ENCODE assay signal across 22 cellular contexts in the genomic region with DNA sequence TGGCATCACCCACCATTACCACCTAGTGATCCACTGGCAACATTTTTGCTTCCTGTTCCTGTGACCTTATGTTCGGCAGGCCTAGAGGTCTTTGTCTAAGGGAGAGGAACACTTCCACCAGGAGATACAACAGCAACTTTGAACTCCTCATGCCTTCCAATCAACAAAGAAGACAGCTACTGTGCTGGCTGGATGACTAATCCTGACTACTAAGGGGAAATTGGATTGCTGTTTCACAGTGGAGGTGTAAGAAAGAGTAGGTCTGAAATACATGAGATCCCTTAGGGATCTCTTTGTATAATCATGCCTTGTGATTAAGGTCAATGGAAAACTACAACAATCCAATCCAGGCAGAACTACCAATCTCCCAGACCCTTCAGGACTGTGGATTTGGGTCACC. TPM values are rescaled to one million over a fixed set of nuclear protein-coding genes. Genes with fewer than 3 reads are reported as not detected.
DNase-seq lines count a peak whose midpoint lies in the region; ATAC-seq and TF ChIP-seq lines count a peak whose summit lies in the region.
"Had no signal": no experiment of that assay in that cellular context is flagged by ENCODE, and none has a peak within 500 bp of the region (broad histone marks: within the 10 kb centered on the region; RNA-seq: fewer than 3 reads in every experiment).

No MANE protein-coding gene starts in this region.

- H3K9me3 Mint-ChIP-seq in MCF 10A (ENCODE audit: unreplicated experiment) (no peaks in the 10 kb centered on the region), neural progenitor cell (no peaks in the 10 kb centered on the region)
- no peaks in the 10 kb centered on the region for H3K9me3 Mint-ChIP-seq in stimulated activated naive B cell treated with anti-CD40 and anti-IgM and Interleukin-4, amounts not matched to agents 10 μg/mL and 1 μg/mL and 100 μg/mL, for 72 hours
- H3K9me3 Mint-ChIP-seq: H9 had no signal

- no peak overlapping the region for H3K4me3 ChIP-seq in mammary epithelial cell (replicated peaks in 1 of 3; ENCODE audit: insufficient read depth in 1 of 3, low read depth in 2 of 3, low read length in 3 of 3)
- no peak overlapping the region for H3K4me3 ChIP-seq in fibroblast of mammary gland (ENCODE audit: control insufficient read depth, low read depth, low read length)
- H3K4me3 ChIP-seq in neural progenitor cell, result no peak overlapping the region
- H3K4me3 ChIP-seq: SJCRH30 had no signal

- H3K36me3 ChIP-seq in mammary epithelial cell (ENCODE audit: insufficient read depth, low read length) (peaks cover 25% of the 10 kb centered on the region), neural progenitor cell (peaks cover 3% of the 10 kb centered on the region)

- BruUV-seq in mammary epithelial cell (replicated peaks; lab: Mats Ljungman, UMichigan), result no TSS peak
- no TSS peak for BruUV-seq in MCF 10A (replicated peaks; lab: Mats Ljungman, UMichigan)

- H3K4me1 Mint-ChIP-seq in MCF 10A (ENCODE audit: insufficient read depth, unreplicated experiment) (no peaks in the 10 kb centered on the region), T-helper 17 cell (peaks cover 11% of the 10 kb centered on the region), neural progenitor cell (no peaks in the 10 kb centered on the region)
- no peaks in the 10 kb centered on the region for H3K4me1 Mint-ChIP-seq in stimulated activated naive B cell treated with anti-CD40 and anti-IgM and Interleukin-4, amounts not matched to agents 10 μg/mL and 1 μg/mL and 100 μg/mL, for 72 hours
- H3K4me1 Mint-ChIP-seq: B cell, H9 had no signal

- TF ChIP-seq CTCF in mammary epithelial cell (conservative IDR thresholded peaks at IDR 0.05 in 1 of 2, IDR thresholded peaks at IDR 0.05 in 1 of 2; ENCODE audit: extremely low read depth in 1 of 2, insufficient read depth in 1 of 2, low read depth in 1 of 2, low read length in 2 of 2) (no peak), MCF 10A (IDR thresholded peaks at IDR 0.05; ENCODE audit: unreplicated experiment) (no peak), fibroblast of mammary gland (conservative IDR thresholded peaks at IDR 0.05; ENCODE audit: control insufficient read depth, insufficient read depth, low read depth, low read length) (no peak), neural progenitor cell (IDR thresholded peaks at IDR 0.05) (no peak)

- H3K4me3 Mint-ChIP-seq in MCF 10A (ENCODE audit: unreplicated experiment), result no peak overlapping the region
- no peak overlapping the region for H3K4me3 Mint-ChIP-seq in T-helper 17 cell
- no peak overlapping the region for H3K4me3 Mint-ChIP-seq in stimulated activated naive B cell treated with anti-CD40 and anti-IgM and Interleukin-4, amounts not matched to agents 10 μg/mL and 1 μg/mL and 100 μg/mL, for 72 hours
- H3K4me3 Mint-ChIP-seq in neural progenitor cell, result no peak overlapping the region
- H3K4me3 Mint-ChIP-seq: B cell, H9 had no signal

- H3K9ac ChIP-seq in mammary epithelial cell (ENCODE audit: insufficient read depth, low read length) (no peak overlapping the region), neural progenitor cell (no peak overlapping the region)
- H3K9ac ChIP-seq: KMS-11 had no signal

- POLR2A ChIA-PET in MCF 10A (lab: Yijun Ruan, JAX), result interaction anchor here (1.9 kb wide), 1 partner anchor 109 kb away, joined by 4 read pairs; a partner anchor contains a TSS

- no peaks in the 10 kb centered on the region for H4K20me1 ChIP-seq in mammary epithelial cell (ENCODE audit: insufficient read depth, low read length)
- H4K20me1 ChIP-seq in neural progenitor cell (ENCODE audit: low read depth), result no peaks in the 10 kb centered on the region

- H3K27me3 ChIP-seq in mammary epithelial cell (ENCODE audit: insufficient read depth, low read length), result no peaks in the 10 kb centered on the region
- no peaks in the 10 kb centered on the region for H3K27me3 ChIP-seq in neural progenitor cell
- H3K27me3 ChIP-seq: SJCRH30 had no signal

- H2AFZ ChIP-seq in mammary epithelial cell (ENCODE audit: low read depth, low read length), result no peak overlapping the region
- no peak overlapping the region for H2AFZ ChIP-seq in neural progenitor cell (replicated peaks)

- dilution Hi-C loops in mammary epithelial cell (cut with HindIII; ENCODE audit: low sequenced_read_pairs), result no loop called here

- no peaks in the 10 kb centered on the region for H3K79me2 ChIP-seq in mammary epithelial cell (ENCODE audit: insufficient read depth, low read length)
- no peaks in the 10 kb centered on the region for H3K79me2 ChIP-seq in neural progenitor cell (ENCODE audit: low read depth)

- CTCF ChIA-PET in mammary epithelial cell (lab: Charles Lee; ENCODE audit: low non-redundant PET), result no interaction called here
- CTCF ChIA-PET in MCF 10A (lab: Yijun Ruan, JAX), result interaction anchor here (0.7 to 2.7 kb wide), 6 partner anchors 87 to 391 kb away, joined by 3 to 10 read pairs (median 4); no protein-coding TSS in a partner anchor

- WGBS in mammary epithelial cell (ENCODE audit: low coverage, missing lambda C conversion rate), result 100% methylated on average over 1 of the region's 1 CpG

- no peaks in the 10 kb centered on the region for H3K9me3 ChIP-seq in mammary epithelial cell (replicated peaks; ENCODE audit: insufficient read depth, low read length)
- no peaks in the 10 kb centered on the region for H3K9me3 ChIP-seq in T-helper 17 cell (ENCODE audit: control insufficient read depth, low read length, poor library complexity, severe bottlenecking)
- no peaks in the 10 kb centered on the region for H3K9me3 ChIP-seq in neural progenitor cell (ENCODE audit: low read depth)
- H3K9me3 ChIP-seq: SJCRH30 had no signal

- intact Hi-C loops in mammary epithelial cell (cut with micrococcal nuclease), result no loop called here
- intact Hi-C loops in MCF 10A (cut with micrococcal nuclease), result no loop called here

- H3K27me3 Mint-ChIP-seq in MCF 10A (ENCODE audit: insufficient read depth, unreplicated experiment), result no peaks in the 10 kb centered on the region
- no peaks in the 10 kb centered on the region for H3K27me3 Mint-ChIP-seq in T-helper 17 cell
- H3K27me3 Mint-ChIP-seq in stimulated activated naive B cell treated with anti-CD40 and anti-IgM and Interleukin-4, amounts not matched to agents 10 μg/mL and 1 μg/mL and 100 μg/mL, for 72 hours, result no peaks in the 10 kb centered on the region
- peaks cover 2% of the 10 kb centered on the region for H3K27me3 Mint-ChIP-seq in neural progenitor cell (ENCODE audit: insufficient read depth, low read depth)
- H3K27me3 Mint-ChIP-seq: B cell had no signal

- peak; percentile 34 for DNase-seq in mammary epithelial cell
- no peak for DNase-seq in MCF 10A (ENCODE audit: unreplicated experiment)
- DNase-seq in T-helper 17 cell, result no peak
- DNase-seq in fibroblast of mammary gland (ENCODE audit: low read depth), result peak; percentile 24
- DNase-seq in stimulated activated naive B cell treated with anti-CD40 and anti-IgM and Interleukin-4, amounts not matched to agents 10 μg/mL and 1 μg/mL and 100 μg/mL, for 72 hours, result no peak
- DNase-seq in neural progenitor cell (ENCODE audit: low spot score), result no peak
- DNase-seq: 8988T, COR-L47, DMS 273 treated with DMSO at 0.1 percent for 48 hours, DND-41, H9, NCI-H1417 treated with DMSO at 0.1 percent for 48 hours, NCI-H187 treated with DMSO at 0.1 percent for 48 hours, NCI-H2227 treated with DMSO at 0.1 percent for 48 hours, NCI-H524, NCI-H82, SJCRH30 had no signal

- no peaks in the 10 kb centered on the region for H3K4me1 ChIP-seq in mammary epithelial cell (ENCODE audit: insufficient read depth, low read length)
- no peaks in the 10 kb centered on the region for H3K4me1 ChIP-seq in neural progenitor cell
- H3K4me1 ChIP-seq: SJCRH30 had no signal

- H3K27ac Mint-ChIP-seq in MCF 10A (ENCODE audit: low read depth, unreplicated experiment) (no peak overlapping the region), T-helper 17 cell (peak overlapping the region; percentile 74), neural progenitor cell (no peak overlapping the region)
- H3K27ac Mint-ChIP-seq in stimulated activated naive B cell treated with anti-CD40 and anti-IgM and Interleukin-4, amounts not matched to agents 10 μg/mL and 1 μg/mL and 100 μg/mL, for 72 hours, result peak overlapping the region; percentile 6
- H3K27ac Mint-ChIP-seq: B cell, H9 had no signal

- H3K4me2 ChIP-seq in mammary epithelial cell (ENCODE audit: insufficient read depth, low read depth, low read length), result no peak overlapping the region
- no peak overlapping the region for H3K4me2 ChIP-seq in neural progenitor cell
- H3K4me2 ChIP-seq: KMS-11 had no signal

- H3K27ac ChIP-seq in mammary epithelial cell (ENCODE audit: insufficient read depth, low read depth, low read length), result no peak overlapping the region
- no peak overlapping the region for H3K27ac ChIP-seq in neural progenitor cell
- H3K27ac ChIP-seq: KMS-11, RWPE1, SJCRH30 had no signal

- H3F3A ChIP-seq in neural progenitor cell (ENCODE audit: low read depth), result no peaks in the 10 kb centered on the region

- in situ Hi-C loops in mammary epithelial cell (cut with MboI; ENCODE audit: low sequenced_read_pairs in 2 of 2), result no loop called here

- ATAC-seq in T-helper 17 cell, result no peak
- ATAC-seq in stimulated activated naive B cell treated with anti-CD40 and anti-IgM and Interleukin-4, amounts not matched to agents 10 μg/mL and 1 μg/mL and 100 μg/mL, for 72 hours (replicated peaks), result no peak
- no peak for ATAC-seq in HG03175 (IDR thresholded peaks at IDR 0.05; ENCODE audit: unreplicated experiment)
- no peak for ATAC-seq in GM19328 (IDR thresholded peaks at IDR 0.05; ENCODE audit: unreplicated experiment)

- H3K36me3 Mint-ChIP-seq in MCF 10A (ENCODE audit: insufficient read depth, unreplicated experiment) (peaks cover 39% of the 10 kb centered on the region), T-helper 17 cell (ENCODE audit: low read depth) (peaks cover 18% of the 10 kb centered on the region), neural progenitor cell (peaks cover 7% of the 10 kb centered on the region)
- H3K36me3 Mint-ChIP-seq in stimulated activated naive B cell treated with anti-CD40 and anti-IgM and Interleukin-4, amounts not matched to agents 10 μg/mL and 1 μg/mL and 100 μg/mL, for 72 hours, result peaks cover 27 to 46% of the 10 kb centered on the region in 2 donors

RNA-seq across cellular contexts. Expression of a gene that starts 45.2 kb away (rescaled TPM):
- total RNA-seq in mammary epithelial cell, result 10 to 100 TPM; 19.2 to 25.3 TPM
- polyA plus RNA-seq in mammary epithelial cell, result 6.3 TPM
- polyA minus RNA-seq in mammary epithelial cell, result 8.7 TPM
- 21.6 and 21.8 TPM in 2 replicates for total RNA-seq in MCF 10A (2022)
- total RNA-seq in T-helper 17 cell, result 10 to 100 TPM; 34.9 to 38.3 TPM
- total RNA-seq in neural progenitor cell (ENCODE audit: low replicate concordance), result 14.9 and 21.6 TPM in 2 replicates

Comparison
In these comparisons a context has a peak if more than half of its experiments do, and no peak if none do; other contexts are left out.
1. DNase-seq: peak in mammary epithelial cell (single experiment) and fibroblast of mammary gland (single experiment); none in MCF 10A (single experiment), T-helper 17 cell (0 of 3), stimulated activated naive B cell treated with anti-CD40 and anti-IgM and Interleukin-4, amounts not matched to agents 10 μg/mL and 1 μg/mL and 100 μg/mL, for 72 hours (single experiment) and neural progenitor cell (single experiment).
2. H3K27ac Mint-ChIP-seq: peak in T-helper 17 cell (single experiment) and stimulated activated naive B cell treated with anti-CD40 and anti-IgM and Interleukin-4, amounts not matched to agents 10 μg/mL and 1 μg/mL and 100 μg/mL, for 72 hours (single experiment); none in MCF 10A (single experiment) and neural progenitor cell (single experiment).